26 cellular contexts compared by ENCODE assay signal in the genomic region with DNA sequence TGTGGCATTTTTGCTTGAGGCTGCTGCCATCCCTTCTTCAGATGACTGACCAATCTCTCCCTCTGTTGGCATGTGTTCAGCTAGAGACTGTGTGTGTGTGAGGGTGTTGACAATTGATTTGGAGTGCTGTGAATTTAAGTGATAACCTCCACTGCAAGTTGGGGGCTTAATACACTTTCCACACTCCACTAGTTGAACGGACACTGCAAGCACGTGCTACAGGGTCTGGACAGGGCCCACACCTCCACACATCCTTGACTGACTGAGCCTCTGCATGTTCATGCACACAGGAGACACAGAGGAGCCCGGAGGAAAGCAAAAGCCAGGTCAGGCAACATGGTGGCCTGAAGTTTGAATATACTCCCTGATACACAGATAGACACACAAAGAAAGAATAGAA.
"Had no signal": no experiment of that assay in that cellular context is flagged by ENCODE, and none has a peak within 500 bp of the region (broad histone marks: within the 10 kb centered on the region; RNA-seq: fewer than 3 reads in every experiment).

No MANE protein-coding gene starts in this region.

- H3K27ac ChIP-seq: breast epithelium, esophagus muscularis mucosa, neural progenitor cell, SK-N-MC, spleen, testis, upper lobe of left lung had no signal

- H3K27me3 Mint-ChIP-seq: activated naive CD8-positive, alpha-beta T cell treated with anti-CD3 and anti-CD28 coated beads for 36 hours; naive thymus-derived CD4-positive, alpha-beta T cell had no signal

- H2AFZ ChIP-seq: neural progenitor cell had no signal

- H3K27me3 ChIP-seq: breast epithelium, esophagus muscularis mucosa, neural progenitor cell, spleen, testis, upper lobe of left lung had no signal

- H3K4me3 Mint-ChIP-seq: activated naive CD8-positive, alpha-beta T cell treated with anti-CD3 and anti-CD28 coated beads for 36 hours; naive thymus-derived CD4-positive, alpha-beta T cell; neural progenitor cell; T-helper 2 cell treated with Interferon-gamma antibody and Interleukin-4, amounts not matched to agents 5 μg/mL and 100 μg/mL, for 36 hours had no signal

- ATAC-seq: mucosa of descending colon; naive thymus-derived CD4-positive, alpha-beta T cell had no signal

- H3K4me3 ChIP-seq: breast epithelium, esophagus muscularis mucosa, mucosa of descending colon, neural progenitor cell, SK-N-MC, spleen, testis, upper lobe of left lung had no signal

- H3K4me2 ChIP-seq: neural progenitor cell had no signal

- H3K27ac Mint-ChIP-seq: activated naive CD8-positive, alpha-beta T cell treated with anti-CD3 and anti-CD28 coated beads for 36 hours; neural progenitor cell; T-helper 2 cell treated with Interferon-gamma antibody and Interleukin-4, amounts not matched to agents 5 μg/mL and 100 μg/mL, for 36 hours had no signal

- DNase-seq: activated CD4-positive, alpha-beta T cell treated with anti-CD3 and anti-CD28 coated beads, Interleukin-2, amount 50 U/mL, for 48 hours; activated CD8-positive, alpha-beta memory T cell treated with anti-CD3 and anti-CD28 coated beads, Interleukin-2, amount 50 U/mL, for 48 hours; activated naive CD4-positive, alpha-beta T cell treated with Interleukin-2 at 50 U/mL for 16 hours; activated naive CD8-positive, alpha-beta T cell treated with anti-CD3 and anti-CD28 coated beads for 36 hours; activated T-cell treated with anti-CD3 and anti-CD28 coated beads, Interleukin-2, amount 50 U/mL, for 48 hours; cerebellar nuclear complex; effector CD8-positive, alpha-beta T cell; hippocampal formation; kidney glomerular epithelial cell; mucosa of descending colon; naive thymus-derived CD4-positive, alpha-beta T cell; retina; spleen; stimulated activated CD4-positive, alpha-beta T cell treated with anti-CD3 and anti-CD28 coated beads, Interleukin-4, amount 100 ng/mL, for 1 hour; stimulated activated naive CD4-positive, alpha-beta T cell; SW 1271; testis; upper lobe of left lung had no signal

- H3K4me1 ChIP-seq: breast epithelium, neural progenitor cell, testis had no signal

- FAIRE-seq: astrocyte, endothelial cell of umbilical vein, frontal cortex had no signal

- H3K9me3 ChIP-seq: breast epithelium, esophagus muscularis mucosa, mucosa of descending colon, testis, upper lobe of left lung had no signal

- H3K36me3 ChIP-seq: breast epithelium, esophagus muscularis mucosa, neural progenitor cell, spleen, upper lobe of left lung had no signal

- H3K4me1 Mint-ChIP-seq: neural progenitor cell had no signal

- H3K9ac ChIP-seq: neural progenitor cell had no signal
